ENCODE assay signal across 14 cellular contexts in the genomic region with DNA sequence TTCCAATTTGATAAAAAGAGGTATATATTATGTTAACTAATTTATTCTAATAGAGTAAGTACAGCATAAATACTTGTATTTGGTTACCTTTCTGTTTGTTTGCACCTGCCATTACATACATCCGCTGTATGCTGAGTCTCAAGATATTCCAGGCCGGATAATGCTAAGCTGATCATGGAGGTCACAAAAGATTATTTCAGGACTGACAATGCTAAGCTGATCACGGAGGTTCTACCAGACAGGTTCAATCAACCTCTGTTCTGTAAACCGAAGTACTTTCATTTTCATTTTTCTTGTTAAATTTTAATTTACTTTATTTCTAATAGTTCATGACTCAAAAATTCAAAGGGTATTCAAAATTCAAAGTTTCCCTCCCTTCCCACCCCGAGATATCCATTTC. TPM values are rescaled to one million over a fixed set of nuclear protein-coding genes. Genes with fewer than 3 reads are reported as not detected.
A peak's percentile ranks its signal among the peaks of the same experiment; 100 is the strongest.
DNase-seq lines count a peak whose midpoint lies in the region; ATAC-seq and TF ChIP-seq lines count a peak whose summit lies in the region.
"Had no signal": no experiment of that assay in that cellular context is flagged by ENCODE, and none has a peak within 500 bp of the region (broad histone marks: within the 10 kb centered on the region; RNA-seq: fewer than 3 reads in every experiment).

No MANE protein-coding gene starts in this region.

- POLR2A ChIA-PET in T-cell (lab: Charles Lee) = interaction anchor here (0.6 to 0.8 kb wide), 2 partner anchors 32 to 36 kb away, joined by 3 to 18 read pairs; no protein-coding TSS in a partner anchor

- H3K27ac Mint-ChIP-seq in activated CD8-positive, alpha-beta memory T cell treated with anti-CD3 and anti-CD28 coated beads, Interleukin-2, amount 10 ng/mL, durations not matched to agents 7 days and 5 days = peak overlapping the region; percentile 76
- peak overlapping the region in 1 of 2 donors; percentile 79 for H3K27ac Mint-ChIP-seq in T-cell
- H3K27ac Mint-ChIP-seq: T-helper 2 cell treated with Interferon-gamma antibody and Interleukin-4, amounts not matched to agents 5 μg/mL and 100 μg/mL, for 36 hours had no signal

- H3K4me1 Mint-ChIP-seq in activated CD8-positive, alpha-beta memory T cell treated with anti-CD3 and anti-CD28 coated beads, Interleukin-2, amount 10 ng/mL, durations not matched to agents 7 days and 5 days = peaks cover 36% of the 10 kb centered on the region
- peaks cover 55 to 67% (median 62%) of the 10 kb centered on the region in 3 donors for H3K4me1 Mint-ChIP-seq in T-cell

- H3K4me3 Mint-ChIP-seq in activated CD8-positive, alpha-beta memory T cell treated with anti-CD3 and anti-CD28 coated beads, Interleukin-2, amount 10 ng/mL, durations not matched to agents 7 days and 5 days = peak overlapping the region; percentile 62
- H3K4me3 Mint-ChIP-seq in T-cell = peak overlapping the region in 2 of 3 donors; percentile 25 to 32

- peaks cover 17% of the 10 kb centered on the region for H3K36me3 ChIP-seq in neutrophil
- peaks cover 22% of the 10 kb centered on the region for H3K36me3 ChIP-seq in MG63

- H3K9me3 Mint-ChIP-seq in activated CD8-positive, alpha-beta memory T cell treated with anti-CD3 and anti-CD28 coated beads, Interleukin-2, amount 10 ng/mL, durations not matched to agents 7 days and 5 days (ENCODE audit: low read depth) = no peaks in the 10 kb centered on the region
- no peaks in the 10 kb centered on the region for H3K9me3 Mint-ChIP-seq in T-cell
- H3K9me3 Mint-ChIP-seq: naive thymus-derived CD8-positive, alpha-beta T cell; T-helper 2 cell treated with Interferon-gamma antibody and Interleukin-4, amounts not matched to agents 5 μg/mL and 100 μg/mL, for 36 hours had no signal

- H3K9me3 ChIP-seq in neutrophil = no peaks in the 10 kb centered on the region
- H3K9me3 ChIP-seq in MG63 = no peaks in the 10 kb centered on the region

- peak; percentile 69 for ATAC-seq in activated CD8-positive, alpha-beta memory T cell treated with anti-CD3 and anti-CD28 coated beads, Interleukin-2, amount 10 ng/mL, durations not matched to agents 7 days and 5 days
- ATAC-seq in T-cell (replicated peaks in 1 of 4) = peak in 1 of 4 experiments; percentile 34
- ATAC-seq: naive thymus-derived CD8-positive, alpha-beta T cell had no signal

- H3K27me3 ChIP-seq in neutrophil (no peaks in the 10 kb centered on the region), MG63 (no peaks in the 10 kb centered on the region)

- no peak for DNase-seq in activated CD8-positive, alpha-beta memory T cell treated with anti-CD3 and anti-CD28 coated beads, Interleukin-2, amount 10 ng/mL, durations not matched to agents 7 days and 5 days
- no peak for DNase-seq in activated CD8-positive, alpha-beta memory T cell treated with anti-CD3 and anti-CD28 coated beads, Interleukin-2, amount 50 U/mL, for 4 hours
- peak; percentile 7 for DNase-seq in GM19238 (ENCODE audit: insufficient read length, low spot score)
- DNase-seq in T-cell = no peak
- no peak for DNase-seq in GOT3 (lab: John Stamatoyannopoulos, UW)
- DNase-seq in NCI-H69 (lab: John Stamatoyannopoulos, UW) = no peak
- DNase-seq in MG63 = no peak
- DNase-seq: activated CD4-positive, alpha-beta T cell treated with anti-CD3 and anti-CD28 coated beads for 4 hours; activated effector memory CD4-positive, alpha-beta T cell treated with anti-CD3 and anti-CD28 coated beads, Interleukin-2, amount 50 U/mL, for 16 hours; hypothalamus; naive thymus-derived CD8-positive, alpha-beta T cell; NCI-H2081 had no signal

- peaks cover 25% of the 10 kb centered on the region for H3K36me3 Mint-ChIP-seq in activated CD8-positive, alpha-beta memory T cell treated with anti-CD3 and anti-CD28 coated beads, Interleukin-2, amount 10 ng/mL, durations not matched to agents 7 days and 5 days
- H3K36me3 Mint-ChIP-seq in T-cell = peaks cover 11% of the 10 kb centered on the region

- TF ChIP-seq CTCF in neutrophil (IDR thresholded peaks at IDR 0.05) = no peak

- H3K4me3 ChIP-seq in neutrophil (ENCODE audit: low read depth in 1 of 2, low read length in 1 of 2) (no peak overlapping the region), MG63 (no peak overlapping the region)

- no peaks in the 10 kb centered on the region for H3K27me3 Mint-ChIP-seq in activated CD8-positive, alpha-beta memory T cell treated with anti-CD3 and anti-CD28 coated beads, Interleukin-2, amount 10 ng/mL, durations not matched to agents 7 days and 5 days
- no peaks in the 10 kb centered on the region for H3K27me3 Mint-ChIP-seq in T-cell
- H3K27me3 Mint-ChIP-seq: naive thymus-derived CD8-positive, alpha-beta T cell had no signal

- CTCF ChIA-PET in activated CD8-positive, alpha-beta memory T cell treated with anti-CD3 and anti-CD28 coated beads, Interleukin-2, amount 10 ng/mL, durations not matched to agents 7 days and 5 days (lab: Charles Lee) = interaction anchor here (1.1 to 1.4 kb wide), 5 partner anchors 13 to 253 kb away, joined by 3 to 7 read pairs (median 5); partner anchors contain the start of genes C1D and PPP3R1
- CTCF ChIA-PET in T-cell (lab: Charles Lee) = interaction anchor here in 1 of 2 donors (0.6 to 2.1 kb wide), 10 partner anchors 9 to 1118 kb away, joined by 3 to 9 read pairs (median 4); partner anchors contain the start of gene PPP3R1

- peak overlapping the region; percentile 19 for H3K27ac ChIP-seq in neutrophil

- H3K4me1 ChIP-seq in neutrophil (ENCODE audit: control insufficient read depth in 1 of 2, insufficient read depth in 1 of 2, low read depth in 1 of 2, low read length in 1 of 2) = peaks cover 7 to 36% of the 10 kb centered on the region in 2 experiments

RNA-seq across cellular contexts. Expression of gene PNO1, which starts 31.1 kb away (rescaled TPM):
- total RNA-seq in activated CD8-positive, alpha-beta memory T cell treated with anti-CD3 and anti-CD28 coated beads, Interleukin-2, amount 10 ng/mL, durations not matched to agents 7 days and 5 days = 10 to 100 TPM; 10.5 to 15.1 TPM
- 10 to 100 TPM in 4 of 5 donors, 1 to 10 TPM in 1; 9.9 to 26.5 (median 13.1) TPM for total RNA-seq in T-cell
- 34.0 and 38.3 TPM in 2 replicates for total RNA-seq in MG63 (2014; rRNA removed; shearing (Covaris generic); ENCODE audit: low replicate concordance)
